ENCODE assay signal across 37 cellular contexts in the genomic region with DNA sequence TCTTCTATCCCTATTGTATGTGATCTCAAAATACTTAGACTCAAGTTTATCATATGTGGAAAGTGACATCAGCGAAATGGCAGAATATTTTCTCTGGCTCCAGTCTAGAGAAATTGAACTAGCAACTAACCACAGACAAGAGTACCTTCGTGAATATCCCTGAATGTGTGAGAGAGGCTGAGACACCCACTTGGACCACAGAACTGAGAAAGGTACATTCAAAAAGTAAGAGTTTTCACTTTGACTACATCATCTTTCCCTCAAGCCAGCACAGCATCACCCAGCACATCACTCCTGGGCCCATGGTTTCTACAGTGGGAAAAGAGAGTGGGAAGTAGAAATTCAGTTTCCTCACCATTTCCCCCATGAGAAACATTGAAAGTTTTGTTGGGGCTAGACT.
"Had no signal": no experiment of that assay in that cellular context is flagged by ENCODE, and none has a peak within 500 bp of the region (broad histone marks: within the 10 kb centered on the region; RNA-seq: fewer than 3 reads in every experiment).

No MANE protein-coding gene starts in this region.

- H3K4me3 ChIP-seq: adrenal gland, ascending aorta, body of pancreas, breast epithelium, cardiac muscle cell had no signal

- H3K4me1 Mint-ChIP-seq: activated naive CD4-positive, alpha-beta T cell treated with anti-CD3 and anti-CD28 coated beads, Interleukin-2, amount 50 U/mL, for 24 hours; activated naive CD8-positive, alpha-beta T cell treated with anti-CD3 and anti-CD28 coated beads for 36 hours; activated naive CD8-positive, alpha-beta T cell treated with anti-CD3 and anti-CD28 coated beads, Interleukin-2, amount 10 ng/mL, durations not matched to agents 7 days and 5 days; activated naive CD8-positive, alpha-beta T cell treated with anti-CD3 and anti-CD28 coated beads, Interleukin-2, amount 50 U/mL, for 24 hours; activated T-helper 17 cell treated with anti-CD3 and anti-CD28 coated beads, Interleukin-2, amount 50 U/mL, for 72 hours; brain; central memory CD8-positive, alpha-beta T cell had no signal

- H3K36me3 ChIP-seq: adrenal gland, ascending aorta, brain microvascular endothelial cell, breast epithelium, cardiac muscle cell had no signal

- H3K36me3 Mint-ChIP-seq: activated naive CD4-positive, alpha-beta T cell treated with anti-CD3 and anti-CD28 coated beads, Interleukin-2, amount 50 U/mL, for 24 hours; activated naive CD4-positive, alpha-beta T cell treated with anti-CD3 and anti-CD28 coated beads, Interleukin-2, amount 50 U/mL, for 72 hours; activated naive CD8-positive, alpha-beta T cell; activated naive CD8-positive, alpha-beta T cell treated with anti-CD3 and anti-CD28 coated beads for 36 hours; activated naive CD8-positive, alpha-beta T cell treated with anti-CD3 and anti-CD28 coated beads, Interleukin-2, amount 10 ng/mL, durations not matched to agents 7 days and 5 days; brain had no signal

- H3K27me3 ChIP-seq: adrenal gland, ascending aorta, body of pancreas, brain microvascular endothelial cell, breast epithelium, cardiac muscle cell had no signal

- H3K4me3 Mint-ChIP-seq: activated naive CD4-positive, alpha-beta T cell treated with anti-CD3 and anti-CD28 coated beads for 36 hours; activated naive CD4-positive, alpha-beta T cell treated with anti-CD3 and anti-CD28 coated beads, Interleukin-2, amount 50 U/mL, for 24 hours; activated naive CD8-positive, alpha-beta T cell; activated naive CD8-positive, alpha-beta T cell treated with anti-CD3 and anti-CD28 coated beads for 36 hours; activated naive CD8-positive, alpha-beta T cell treated with anti-CD3 and anti-CD28 coated beads, Interleukin-2, amount 10 ng/mL, durations not matched to agents 7 days and 5 days; activated naive CD8-positive, alpha-beta T cell treated with anti-CD3 and anti-CD28 coated beads, Interleukin-2, amount 50 U/mL, for 24 hours; activated T-cell treated with anti-CD3 and anti-CD28 coated beads, Interleukin-2, amount 50 U/mL, for 24 hours; activated T-cell treated with anti-CD3 and anti-CD28 coated beads, Interleukin-2, amount 50 U/mL, for 4 hours; activated T-cell treated with anti-CD3 and anti-CD28 coated beads, Interleukin-2, amount 50 U/mL, for 72 hours; activated T-helper 1 cell treated with anti-CD3 and anti-CD28 coated beads, Interleukin-12 subunit alpha, Interleukin-12 subunit beta, Interleukin-2, Interleukin-4 antibody, amounts not matched to agents 30 ng/mL and 10 ng/mL and 1 ng/mL, durations not matched to agents 14 hours and 24 hours and 36 hours; activated T-helper 17 cell treated with anti-CD3 and anti-CD28 coated beads, Interleukin-2, amount 50 U/mL, for 72 hours; brain; central memory CD8-positive, alpha-beta T cell had no signal

- H3K27me3 Mint-ChIP-seq: activated naive CD8-positive, alpha-beta T cell; activated naive CD8-positive, alpha-beta T cell treated with anti-CD3 and anti-CD28 coated beads, Interleukin-2, amount 50 U/mL, for 24 hours had no signal

- H3K9me3 Mint-ChIP-seq: activated naive CD4-positive, alpha-beta T cell treated with anti-CD3 and anti-CD28 coated beads for 36 hours; activated naive CD4-positive, alpha-beta T cell treated with anti-CD3 and anti-CD28 coated beads, Interleukin-2, amount 50 U/mL, for 72 hours; activated naive CD8-positive, alpha-beta T cell treated with anti-CD3 and anti-CD28 coated beads, Interleukin-2, amount 10 ng/mL, durations not matched to agents 7 days and 5 days; activated naive CD8-positive, alpha-beta T cell treated with anti-CD3 and anti-CD28 coated beads, Interleukin-2, amount 50 U/mL, for 24 hours; activated T-cell treated with anti-CD3 and anti-CD28 coated beads, Interleukin-2, amount 50 U/mL, for 24 hours; activated T-cell treated with anti-CD3 and anti-CD28 coated beads, Interleukin-2, amount 50 U/mL, for 4 hours; activated T-helper 1 cell treated with anti-CD3 and anti-CD28 coated beads, Interleukin-12 subunit alpha, Interleukin-12 subunit beta, Interleukin-2, Interleukin-4 antibody, amounts not matched to agents 30 ng/mL and 10 ng/mL and 1 ng/mL, durations not matched to agents 14 hours and 24 hours and 36 hours; central memory CD8-positive, alpha-beta T cell had no signal

- ATAC-seq: activated naive CD4-positive, alpha-beta T cell treated with anti-CD3 and anti-CD28 coated beads, Interleukin-2, amount 50 U/mL, for 72 hours; activated naive CD8-positive, alpha-beta T cell treated with anti-CD3 and anti-CD28 coated beads, Interleukin-2, amount 50 U/mL, for 24 hours; activated T-cell treated with anti-CD3 and anti-CD28 coated beads, Interleukin-2, amount 50 U/mL, for 4 hours; activated T-cell treated with anti-CD3 and anti-CD28 coated beads, Interleukin-2, amount 50 U/mL, for 72 hours; activated T-helper 17 cell treated with anti-CD3 and anti-CD28 coated beads, Interleukin-2, amount 50 U/mL, for 72 hours; body of pancreas had no signal

- H3K27ac Mint-ChIP-seq: activated naive CD4-positive, alpha-beta T cell treated with anti-CD3 and anti-CD28 coated beads for 36 hours; activated naive CD4-positive, alpha-beta T cell treated with anti-CD3 and anti-CD28 coated beads, Interleukin-2, amount 50 U/mL, for 24 hours; activated naive CD8-positive, alpha-beta T cell; activated naive CD8-positive, alpha-beta T cell treated with anti-CD3 and anti-CD28 coated beads for 36 hours; activated naive CD8-positive, alpha-beta T cell treated with anti-CD3 and anti-CD28 coated beads, Interleukin-2, amount 10 ng/mL, durations not matched to agents 7 days and 5 days; activated naive CD8-positive, alpha-beta T cell treated with anti-CD3 and anti-CD28 coated beads, Interleukin-2, amount 50 U/mL, for 24 hours; activated T-cell treated with anti-CD3 and anti-CD28 coated beads, Interleukin-2, amount 50 U/mL, for 24 hours; activated T-cell treated with anti-CD3 and anti-CD28 coated beads, Interleukin-2, amount 50 U/mL, for 72 hours; activated T-helper 1 cell treated with anti-CD3 and anti-CD28 coated beads, Interleukin-12 subunit alpha, Interleukin-12 subunit beta, Interleukin-2, Interleukin-4 antibody, amounts not matched to agents 30 ng/mL and 10 ng/mL and 1 ng/mL, durations not matched to agents 14 hours and 24 hours and 36 hours; activated T-helper 17 cell treated with anti-CD3 and anti-CD28 coated beads, Interleukin-2, amount 50 U/mL, for 72 hours; activated T-helper 2 cell treated with anti-CD3 and anti-CD28 coated beads, Interferon-gamma antibody, Interleukin-2, Interleukin-4, amounts not matched to agents 10 μg/mL and 5 μg/mL and 100 μg/mL, durations not matched to agents 14 hours and 24 hours and 36 hours; brain had no signal

- DNase-seq: activated effector memory CD4-positive, alpha-beta T cell treated with anti-CD3 and anti-CD28 coated beads, Interleukin-2, amount 50 U/mL, for 16 hours; activated effector memory CD4-positive, alpha-beta T cell treated with Interleukin-2 at 50 U/mL for 16 hours; activated gamma-delta T cell; activated gamma-delta T cell treated with Interleukin-2 at 50 U/mL for 16 hours; activated naive CD4-positive, alpha-beta T cell; activated naive CD4-positive, alpha-beta T cell treated with anti-CD3 and anti-CD28 coated beads for 36 hours; activated naive CD4-positive, alpha-beta T cell treated with anti-CD3 and anti-CD28 coated beads, Interleukin-2, amount 50 U/mL, for 16 hours; activated naive CD4-positive, alpha-beta T cell treated with Interleukin-2 at 50 U/mL for 16 hours; activated naive CD8-positive, alpha-beta T cell treated with anti-CD3 and anti-CD28 coated beads for 36 hours; activated naive CD8-positive, alpha-beta T cell treated with anti-CD3 and anti-CD28 coated beads, Interleukin-2, amount 10 ng/mL, durations not matched to agents 7 days and 5 days; activated naive CD8-positive, alpha-beta T cell treated with anti-CD3 and anti-CD28 coated beads, Interleukin-2, amount 50 U/mL, for 24 hours; activated T-cell treated with anti-CD3 and anti-CD28 coated beads, Interleukin-2, amount 50 U/mL, for 1 hour; activated T-cell treated with anti-CD3 and anti-CD28 coated beads, Interleukin-2, amount 50 U/mL, for 24 hours; activated T-cell treated with anti-CD3 and anti-CD28 coated beads, Interleukin-2, amount 50 U/mL, for 4 hours; activated T-cell treated with anti-CD3 and anti-CD28 coated beads, Interleukin-2, amount 50 U/mL, for 48 hours; activated T-cell treated with anti-CD3 and anti-CD28 coated beads, Interleukin-2, amount 50 U/mL, for 72 hours; adrenal gland; amniotic stem cell; amygdala; anterior cingulate cortex; aorta; body of pancreas; brain microvascular endothelial cell; caudate nucleus; central memory CD4-positive, alpha-beta T cell; cerebellar nuclear complex had no signal

- H3K9me3 ChIP-seq: adrenal gland, ascending aorta, body of pancreas, breast epithelium had no signal

- H3K27ac ChIP-seq: adrenal gland, ascending aorta, body of pancreas, brain microvascular endothelial cell, breast epithelium, cardiac muscle cell had no signal

- H3K4me1 ChIP-seq: ascending aorta, body of pancreas, breast epithelium had no signal
